ENCODE assay signal across 8 cellular contexts in the genomic region with DNA sequence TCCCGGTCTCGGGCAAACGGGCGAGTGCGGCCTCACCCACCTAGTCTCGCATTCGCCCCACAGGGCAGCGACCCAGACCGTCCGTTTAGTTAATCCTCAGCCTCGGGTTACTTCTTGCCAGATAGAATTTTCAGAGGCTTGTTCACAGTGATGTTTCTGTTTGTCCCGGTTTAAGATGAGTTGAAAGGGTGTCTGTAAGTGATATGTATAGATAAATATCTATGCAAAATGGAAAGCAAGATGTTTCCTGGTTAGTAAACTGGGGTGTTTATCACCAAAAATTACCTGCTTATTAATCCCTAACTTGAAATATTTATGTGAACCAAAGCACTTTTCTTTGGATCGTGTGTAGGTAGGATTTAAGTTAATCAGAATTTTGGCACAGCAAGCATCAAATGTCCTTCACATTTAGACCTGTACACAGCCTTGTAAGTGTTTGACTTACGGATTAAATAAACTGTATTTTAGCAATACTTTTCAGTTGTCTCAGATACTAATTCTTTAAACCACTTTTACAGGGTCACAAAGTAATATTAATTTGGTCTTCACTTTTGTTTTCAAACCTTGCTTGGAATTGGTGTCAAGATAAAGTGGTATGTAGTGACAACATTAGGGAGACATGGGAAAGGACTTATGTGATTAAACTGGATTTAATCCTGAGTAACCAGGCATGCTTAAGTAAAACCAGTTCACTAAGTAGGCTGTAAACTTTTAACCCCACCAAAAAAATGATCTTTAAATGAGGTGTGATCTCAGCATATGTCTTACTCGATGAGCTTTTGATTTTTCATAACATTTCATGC. TPM values are rescaled to one million over a fixed set of nuclear protein-coding genes. Genes with fewer than 3 reads are reported as not detected.
DNase-seq lines count a peak whose midpoint lies in the region; ATAC-seq and TF ChIP-seq lines count a peak whose summit lies in the region.

No MANE protein-coding gene starts in this region.

- peak overlapping the region; percentile 96 for H3K4me3 Mint-ChIP-seq in activated T-cell treated with anti-CD3 and anti-CD28 coated beads, Interleukin-2, amount 50 U/mL, for 72 hours

- H3K4me3 ChIP-seq in SJSA1 (peak overlapping the region; percentile 78), epithelial cell of proximal tubule (ENCODE audit: low read depth, low read length) (peak overlapping the region; percentile 88), neuron (ENCODE audit: low read length) (peak overlapping the region; percentile 84)

- H3K9me3 ChIP-seq in SJSA1 (replicated peaks) (no peaks in the 10 kb centered on the region), neuron (ENCODE audit: low read length) (no peaks in the 10 kb centered on the region)

- H3K36me3 ChIP-seq in SJSA1 (peaks cover 30% of the 10 kb centered on the region), neuron (ENCODE audit: insufficient read depth, low read length) (peaks cover 25% of the 10 kb centered on the region)

- H3K9me3 Mint-ChIP-seq in activated T-cell treated with anti-CD3 and anti-CD28 coated beads, Interleukin-2, amount 50 U/mL, for 72 hours = no peaks in the 10 kb centered on the region

- peaks cover 52% of the 10 kb centered on the region for H3K4me1 Mint-ChIP-seq in activated T-cell treated with anti-CD3 and anti-CD28 coated beads, Interleukin-2, amount 50 U/mL, for 72 hours (ENCODE audit: low read depth)

- H3K4me1 ChIP-seq in SJSA1 (replicated peaks) (peaks cover 5% of the 10 kb centered on the region; the same call in 1 of the 2 replicates), neuron (ENCODE audit: insufficient read depth, low read length) (peaks cover 34% of the 10 kb centered on the region)

- no peaks in the 10 kb centered on the region for H3K27me3 ChIP-seq in SJSA1 (replicated peaks)
- no peaks in the 10 kb centered on the region for H3K27me3 ChIP-seq in neuron (ENCODE audit: insufficient read depth, low read length)

- H3K36me3 Mint-ChIP-seq in activated T-cell treated with anti-CD3 and anti-CD28 coated beads, Interleukin-2, amount 50 U/mL, for 72 hours (ENCODE audit: insufficient read depth in 2 of 2) = peaks cover 4 to 18% of the 10 kb centered on the region in 2 donors

- H2AFZ ChIP-seq in neuron (ENCODE audit: low read depth, low read length) = peak overlapping the region; percentile 19

- ATAC-seq in activated T-cell treated with anti-CD3 and anti-CD28 coated beads, Interleukin-2, amount 50 U/mL, for 72 hours (replicated peaks in 1 of 2) = no peak
- ATAC-seq in GM19328 (IDR thresholded peaks at IDR 0.05; ENCODE audit: unreplicated experiment) (no peak), GM18861 (IDR thresholded peaks at IDR 0.05; ENCODE audit: unreplicated experiment) (no peak), GM19324 (IDR thresholded peaks at IDR 0.05; ENCODE audit: low FRiP score, unreplicated experiment) (no peak)

- H3K27ac ChIP-seq in SJSA1 = peak overlapping the region; percentile 86

- peaks cover 7% of the 10 kb centered on the region for H3K27me3 Mint-ChIP-seq in activated T-cell treated with anti-CD3 and anti-CD28 coated beads, Interleukin-2, amount 50 U/mL, for 72 hours (ENCODE audit: low read depth)

- DNase-seq in activated T-cell treated with anti-CD3 and anti-CD28 coated beads, Interleukin-2, amount 50 U/mL, for 72 hours = no peak
- DNase-seq in activated T-cell treated with anti-CD3 and anti-CD28 coated beads, Interleukin-2, amount 50 U/mL, for 1 hour = no peak
- DNase-seq in SJSA1 (ENCODE audit: low read depth in 1 of 2, low spot score in 2 of 2) (peak in 1 of 2 experiments; percentile 22), epithelial cell of proximal tubule (ENCODE audit: low read depth) (no peak)

- TF ChIP-seq CTCF in epithelial cell of proximal tubule (conservative IDR thresholded peaks at IDR 0.05; ENCODE audit: low read depth, low read length) = no peak

- H3K27ac Mint-ChIP-seq in activated T-cell treated with anti-CD3 and anti-CD28 coated beads, Interleukin-2, amount 50 U/mL, for 72 hours = peak overlapping the region; percentile 79

RNA-seq across cellular contexts. Expression of a gene that starts 0.9 kb away (rescaled TPM):
- total RNA-seq in activated T-cell treated with anti-CD3 and anti-CD28 coated beads, Interleukin-2, amount 50 U/mL, for 72 hours = 10 to 100 TPM; 16.4 to 20.3 TPM
- 4.9 and 6.3 TPM in 2 replicates for total RNA-seq in SJSA1 (2014; rRNA removed; shearing (Covaris generic))
- total RNA-seq in epithelial cell of proximal tubule = 7.6 and 9.1 TPM in 2 replicates
